Comparison of ENCODE assay signal across 16 cellular contexts in genomic region chr7:45670227-45670626, GRCh38.
A peak's percentile ranks its signal among the peaks of the same experiment; 100 is the strongest.
DNase-seq lines count a peak whose midpoint lies in the region; ATAC-seq, FAIRE-seq and TF ChIP-seq lines count a peak whose summit lies in the region.
"Had no signal": no experiment of that assay in that cellular context is flagged by ENCODE, and none has a peak within 500 bp of the region (broad histone marks: within the 10 kb centered on the region; RNA-seq: fewer than 3 reads in every experiment).

No MANE protein-coding gene starts in this region.

- no peak overlapping the region for H3K4me3 Mint-ChIP-seq in osteocyte (ENCODE audit: unreplicated experiment)

- peak; percentile 1 for DNase-seq in stimulated activated CD4-positive, alpha-beta T cell treated with anti-CD3 and anti-CD28 coated beads, Interleukin-4, amount 100 ng/mL, for 24 hours
- DNase-seq in stimulated activated CD4-positive, alpha-beta T cell treated with anti-CD3 and anti-CD28 coated beads, Interleukin-1b, Interleukin-23, amount 100 ng/mL, for 48 hours = no peak
- DNase-seq in coronary artery (ENCODE audit: low spot score) = peak; percentile 52
- DNase-seq in osteocyte (ENCODE audit: extremely low spot score, unreplicated experiment) = peak; percentile 36
- no peak for DNase-seq in urothelium cell line (ENCODE audit: low spot score)
- no peak for DNase-seq in GM12891 (ENCODE audit: insufficient read length, low spot score)
- DNase-seq: C1 segment of cervical spinal cord, DMS79, H7, NCI-H1092 treated with DMSO at 0.1 percent for 48 hours, NCI-H2081, NCI-H748 treated with DMSO at 0.1 percent for 48 hours, SHP77 treated with DMSO at 0.1 percent for 48 hours, SK-N-SH had no signal

- H3K4me3 ChIP-seq in coronary artery = no peak overlapping the region

- H3K27me3 Mint-ChIP-seq in osteocyte (ENCODE audit: unreplicated experiment) = peaks cover 41% of the 10 kb centered on the region

- H3K4me1 Mint-ChIP-seq in osteocyte (ENCODE audit: unreplicated experiment) = no peaks in the 10 kb centered on the region

- FAIRE-seq in urothelium cell line (lab: Jason Lieb, UNC) = peak; percentile 93
- FAIRE-seq in GM12891 (lab: Jason Lieb, UNC) = no peak

- H3K27ac Mint-ChIP-seq in osteocyte (ENCODE audit: unreplicated experiment) = no peak overlapping the region

- no peaks in the 10 kb centered on the region for H3K9me3 Mint-ChIP-seq in osteocyte (ENCODE audit: unreplicated experiment)

- no peak for ATAC-seq in GM21786 (IDR thresholded peaks at IDR 0.05; ENCODE audit: unreplicated experiment)
- no peak for ATAC-seq in HG03097 (IDR thresholded peaks at IDR 0.05; ENCODE audit: low FRiP score, unreplicated experiment)

- H3K36me3 Mint-ChIP-seq in osteocyte (ENCODE audit: unreplicated experiment) = no peaks in the 10 kb centered on the region

- no peak for TF ChIP-seq CTCF in coronary artery (IDR thresholded peaks at IDR 0.05)
- TF ChIP-seq CTCF in osteocyte (IDR thresholded peaks at IDR 0.05) = no peak

- no peak overlapping the region for H3K27ac ChIP-seq in coronary artery

- no peak for TF ChIP-seq POLR2A in GM12891 (IDR thresholded peaks at IDR 0.05; ENCODE audit: low read depth, low read length)

TF ChIP-seq in GM12891, 5 proteins besides CTCF, POLR2A, EP300 and RAD21:
- TF ChIP-seq POLR2AphosphoS5 (IDR thresholded peaks at IDR 0.05; ENCODE audit: low read depth, low read length) (no peak), SPI1 (IDR thresholded peaks at IDR 0.05; ENCODE audit: low read depth, low read length) (no peak), PAX5 (IDR thresholded peaks at IDR 0.05; ENCODE audit: insufficient read depth, low read length, severe bottlenecking) (no peak), POU2F2 (IDR thresholded peaks at IDR 0.05; ENCODE audit: low read depth, low read length) (no peak), TAF1 (IDR thresholded peaks at IDR 0.05; ENCODE audit: low read depth, low read length) (no peak)

Comparison
In these comparisons a context has a peak if more than half of its experiments do, and no peak if none do; other contexts are left out.
1. DNase-seq: peak in stimulated activated CD4-positive, alpha-beta T cell treated with anti-CD3 and anti-CD28 coated beads, Interleukin-4, amount 100 ng/mL, for 24 hours (single experiment), coronary artery (single experiment) and osteocyte (single experiment); none in stimulated activated CD4-positive, alpha-beta T cell treated with anti-CD3 and anti-CD28 coated beads, Interleukin-1b, Interleukin-23, amount 100 ng/mL, for 48 hours (single experiment), urothelium cell line (single experiment) and GM12891 (single experiment).